ENCODE assay signal across 15 cellular contexts in the genomic region with DNA sequence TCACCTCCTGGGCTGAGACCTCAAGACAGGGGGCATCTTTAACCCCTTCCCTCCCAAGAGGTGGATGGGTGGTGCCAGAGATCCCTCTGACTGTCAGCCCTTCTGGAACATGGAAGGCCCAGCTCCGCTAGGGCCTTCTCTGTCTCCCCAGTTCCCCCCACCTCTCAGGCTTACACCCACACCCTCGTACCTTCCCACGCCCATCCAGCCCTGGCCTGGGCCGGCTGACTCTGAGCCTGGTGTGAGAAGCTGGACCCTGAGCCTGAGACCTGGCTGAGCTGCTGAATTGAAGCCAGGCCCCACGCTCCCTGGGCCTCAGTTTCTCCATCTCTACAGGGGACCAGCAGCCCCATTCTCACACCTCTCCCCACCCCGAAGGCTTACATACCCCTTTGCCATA. TPM values are rescaled to one million over a fixed set of nuclear protein-coding genes. Genes with fewer than 3 reads are reported as not detected.
DNase-seq lines count a peak whose midpoint lies in the region; ATAC-seq, FAIRE-seq and TF ChIP-seq lines count a peak whose summit lies in the region.
"Had no signal": no experiment of that assay in that cellular context is flagged by ENCODE, and none has a peak within 500 bp of the region (broad histone marks: within the 10 kb centered on the region; RNA-seq: fewer than 3 reads in every experiment).

No MANE protein-coding gene starts in this region.

- no peak for DNase-seq in HFFc6
- no peak for DNase-seq in astrocyte (ENCODE audit: low read depth)
- DNase-seq in right lobe of liver, result no peak
- DNase-seq in WERI-Rb-1, result no peak
- no peak for DNase-seq in hepatic stellate cell (ENCODE audit: low spot score)
- DNase-seq in GM10266 (ENCODE audit: extremely low spot score), result no peak
- DNase-seq in natural killer cell, result no peak
- DNase-seq: activated CD4-positive, alpha-beta T cell treated with anti-CD3 and anti-CD28 coated beads, Interleukin-2, amount 10 ng/mL, durations not matched to agents 24 days and 14 days; activated naive CD8-positive, alpha-beta T cell treated with anti-CD3 and anti-CD28 coated beads for 36 hours; DMS79; NCI-H2081; nucleus accumbens had no signal

- H3K9me3 ChIP-seq in astrocyte (ENCODE audit: insufficient read depth, low read depth, low read length) (no peaks in the 10 kb centered on the region), right lobe of liver (no peaks in the 10 kb centered on the region), subcutaneous abdominal adipose tissue (ENCODE audit: control insufficient read depth in 5 of 5, low read length in 5 of 5) (no peaks in the 10 kb centered on the region), WERI-Rb-1 (ENCODE audit: severe bottlenecking) (no peaks in the 10 kb centered on the region)

- ATAC-seq in right lobe of liver (no peak), natural killer cell (no peak)

- H3K9me3 Mint-ChIP-seq in HFFc6 (no peaks in the 10 kb centered on the region), astrocyte (ENCODE audit: unreplicated experiment) (no peaks in the 10 kb centered on the region), natural killer cell (no peaks in the 10 kb centered on the region)
- H3K9me3 Mint-ChIP-seq: activated CD4-positive, alpha-beta T cell treated with anti-CD3 and anti-CD28 coated beads, Interleukin-2, amount 10 ng/mL, durations not matched to agents 24 days and 14 days; activated naive CD8-positive, alpha-beta T cell treated with anti-CD3 and anti-CD28 coated beads for 36 hours; T-helper 2 cell treated with Interferon-gamma antibody and Interleukin-4, amounts not matched to agents 5 μg/mL and 100 μg/mL, for 36 hours had no signal

- intact Hi-C loops in right lobe of liver (cut with DNase I), result no loop called here
- intact Hi-C loops in natural killer cell (cut with micrococcal nuclease), result no loop called here

- H3K27ac Mint-ChIP-seq in HFFc6 (peak overlapping the region; percentile 88), astrocyte (ENCODE audit: unreplicated experiment) (peak overlapping the region; percentile 75), natural killer cell (no peak overlapping the region)
- H3K27ac Mint-ChIP-seq: activated CD4-positive, alpha-beta T cell treated with anti-CD3 and anti-CD28 coated beads, Interleukin-2, amount 10 ng/mL, durations not matched to agents 24 days and 14 days; activated naive CD8-positive, alpha-beta T cell treated with anti-CD3 and anti-CD28 coated beads for 36 hours; T-helper 2 cell treated with Interferon-gamma antibody and Interleukin-4, amounts not matched to agents 5 μg/mL and 100 μg/mL, for 36 hours had no signal

- H3K36me3 Mint-ChIP-seq in HFFc6 (ENCODE audit: low read depth) (peaks cover 49% of the 10 kb centered on the region), astrocyte (ENCODE audit: low read depth, unreplicated experiment) (peaks cover 18% of the 10 kb centered on the region), natural killer cell (no peaks in the 10 kb centered on the region)
- H3K36me3 Mint-ChIP-seq: activated naive CD8-positive, alpha-beta T cell treated with anti-CD3 and anti-CD28 coated beads for 36 hours had no signal

- H3K4me1 ChIP-seq in astrocyte (ENCODE audit: insufficient read depth, low read length) (peaks cover 75% of the 10 kb centered on the region), right lobe of liver (peaks cover 0 to 21% (median 10%) of the 10 kb centered on the region in 4 donors), subcutaneous abdominal adipose tissue (ENCODE audit: control insufficient read depth in 5 of 5, insufficient read depth in 5 of 5, low read length in 5 of 5) (peaks cover 21 to 88% (median 73%) of the 10 kb centered on the region in 5 donors)

- no peak for TF ChIP-seq POLR2A in right lobe of liver (IDR thresholded peaks at IDR 0.05)

- H3K27me3 Mint-ChIP-seq in HFFc6 (ENCODE audit: insufficient read depth) (no peaks in the 10 kb centered on the region; the same call in 1 of the 2 replicates), astrocyte (ENCODE audit: low read depth, unreplicated experiment) (no peaks in the 10 kb centered on the region), natural killer cell (ENCODE audit: low read depth in 2 of 2) (peaks cover 0 to 13% of the 10 kb centered on the region in 2 donors)

- peaks cover 77% of the 10 kb centered on the region for H3K4me1 Mint-ChIP-seq in HFFc6 (ENCODE audit: low read depth)
- peaks cover 55% of the 10 kb centered on the region for H3K4me1 Mint-ChIP-seq in astrocyte (ENCODE audit: low read depth, unreplicated experiment)
- H3K4me1 Mint-ChIP-seq in natural killer cell, result peaks cover 13 to 37% of the 10 kb centered on the region in 2 donors

- H3K4me3 ChIP-seq in astrocyte (ENCODE audit: insufficient read depth, low read depth, low read length) (no peak overlapping the region), right lobe of liver (no peak overlapping the region), subcutaneous abdominal adipose tissue (ENCODE audit: low read depth in 1 of 5, low read length in 5 of 5) (peak overlapping the region in 3 of 5 donors; percentile 4 to 37 (median 7)), WERI-Rb-1 (ENCODE audit: low read depth, low read length) (no peak overlapping the region)
- H3K4me3 ChIP-seq: lung had no signal

- H3K27ac ChIP-seq in astrocyte (ENCODE audit: low read depth, low read length) (peak overlapping the region; percentile 63), right lobe of liver (peak overlapping the region in 2 of 3 donors; percentile 8 to 10), subcutaneous abdominal adipose tissue (ENCODE audit: low read depth, low read length) (peak overlapping the region; percentile 54), WERI-Rb-1 (no peak overlapping the region)

- H3K4me3 Mint-ChIP-seq in HFFc6 (peak overlapping the region; percentile 91), astrocyte (ENCODE audit: unreplicated experiment) (peak overlapping the region; percentile 62), natural killer cell (no peak overlapping the region)
- H3K4me3 Mint-ChIP-seq: activated CD4-positive, alpha-beta T cell treated with anti-CD3 and anti-CD28 coated beads, Interleukin-2, amount 10 ng/mL, durations not matched to agents 24 days and 14 days; activated naive CD8-positive, alpha-beta T cell treated with anti-CD3 and anti-CD28 coated beads for 36 hours; T-helper 2 cell treated with Interferon-gamma antibody and Interleukin-4, amounts not matched to agents 5 μg/mL and 100 μg/mL, for 36 hours had no signal

- no CpG with 5 or more reads among the region's 6 CpGs for WGBS in right lobe of liver (ENCODE audit: insufficient coverage, low coverage, low lambda C conversion rate, missing lambda C conversion rate)

- no peak for TF ChIP-seq CTCF in HFFc6 (IDR thresholded peaks at IDR 0.05)
- TF ChIP-seq CTCF in astrocyte (IDR thresholded peaks at IDR 0.05; ENCODE audit: insufficient read depth, low read depth, low read length), result no peak
- no peak for TF ChIP-seq CTCF in right lobe of liver (IDR thresholded peaks at IDR 0.05)
- TF ChIP-seq CTCF in WERI-Rb-1 (IDR thresholded peaks at IDR 0.05; ENCODE audit: low read depth, low read length), result no peak
- no peak for TF ChIP-seq CTCF in GM10266 (IDR thresholded peaks at IDR 0.05; ENCODE audit: control insufficient read depth, insufficient read depth, low read depth, missing control alignments)
- no peak for TF ChIP-seq CTCF in natural killer cell (IDR thresholded peaks at IDR 0.05)

- peak overlapping the region; percentile 99 for H3K4me2 ChIP-seq in astrocyte (ENCODE audit: low read length)

- peaks cover 86% of the 10 kb centered on the region for H3K79me2 ChIP-seq in astrocyte (ENCODE audit: insufficient read depth, low read length)

- H3K9ac ChIP-seq in astrocyte (ENCODE audit: low read length) (peak overlapping the region; percentile 88), subcutaneous abdominal adipose tissue (ENCODE audit: low read length in 5 of 5) (peak overlapping the region in 2 of 5 donors; percentile 16)

- no peak overlapping the region for H2AFZ ChIP-seq in astrocyte (ENCODE audit: low read depth, low read length)

- no peak for FAIRE-seq in astrocyte (lab: Jason Lieb, UNC)

- H3K36me3 ChIP-seq in astrocyte (ENCODE audit: insufficient read depth, low read length) (peaks cover 36% of the 10 kb centered on the region), right lobe of liver (peaks cover 0 to 17% (median 9%) of the 10 kb centered on the region in 4 donors), subcutaneous abdominal adipose tissue (ENCODE audit: control insufficient read depth in 5 of 5, insufficient read depth in 5 of 5, low read length in 5 of 5) (peaks cover 0 to 35% (median 25%) of the 10 kb centered on the region in 5 donors), WERI-Rb-1 (no peaks in the 10 kb centered on the region)

- H4K20me1 ChIP-seq in astrocyte (ENCODE audit: insufficient read depth, low read length), result peaks cover 68% of the 10 kb centered on the region

- H3K27me3 ChIP-seq in astrocyte (ENCODE audit: insufficient read depth, low read length) (no peaks in the 10 kb centered on the region), right lobe of liver (no peaks in the 10 kb centered on the region), subcutaneous abdominal adipose tissue (ENCODE audit: control insufficient read depth in 5 of 5, insufficient read depth in 4 of 5, low read length in 5 of 5) (peaks cover 0 to 8% (median 0%) of the 10 kb centered on the region in 5 donors), WERI-Rb-1 (ENCODE audit: insufficient read depth, low read depth, severe bottlenecking) (peaks cover 21% of the 10 kb centered on the region)

RNA-seq across cellular contexts. Expression of a gene that starts 5.4 kb away (rescaled TPM):
- 100 to 1,000 TPM in 1 of 6 experiments, 10 to 100 TPM in 5; 77.3 to 106 (median 81.2) TPM for total RNA-seq in HFFc6 (2021; fragmentation: NEBNext Ultra II Directional; extraction: Animal tissue kit (Norgen Biotek cat#: 25700))
- total RNA-seq in astrocyte (117 and 140 TPM in 2 replicates), right lobe of liver (10 to 100 TPM in 4 of 6 experiments, 1 to 10 TPM in 2; 6.0 to 14.7 (median 10.8) TPM), natural killer cell (under 1 TPM in 1 of 3 donors, not detected in 2; 0.13 TPM)
- total RNA-seq: activated CD4-positive, alpha-beta T cell treated with anti-CD3 and anti-CD28 coated beads, Interleukin-2, amount 10 ng/mL, durations not matched to agents 24 days and 14 days had no signal

Comparison
In these comparisons a context has a peak if more than half of its experiments do, and no peak if none do; other contexts are left out.
1. H3K27ac Mint-ChIP-seq: peak in HFFc6 (single experiment) and astrocyte (single experiment); none in natural killer cell (0 of 2).
2. H3K4me3 ChIP-seq: peak in subcutaneous abdominal adipose tissue (3 of 5); none in astrocyte (single experiment), right lobe of liver (0 of 3) and WERI-Rb-1 (single experiment).
3. RNA of a gene that starts 5.4 kb away (total RNA-seq): 117 to 140 TPM in astrocyte, 77.3 to 106 TPM in HFFc6 and 6.0 to 14.7 TPM in right lobe of liver; 0.13 TPM in natural killer cell; every median in the first group is over 4 times any median in the second.